Comparison of ENCODE assay signal across 23 cellular contexts in the genomic region with DNA sequence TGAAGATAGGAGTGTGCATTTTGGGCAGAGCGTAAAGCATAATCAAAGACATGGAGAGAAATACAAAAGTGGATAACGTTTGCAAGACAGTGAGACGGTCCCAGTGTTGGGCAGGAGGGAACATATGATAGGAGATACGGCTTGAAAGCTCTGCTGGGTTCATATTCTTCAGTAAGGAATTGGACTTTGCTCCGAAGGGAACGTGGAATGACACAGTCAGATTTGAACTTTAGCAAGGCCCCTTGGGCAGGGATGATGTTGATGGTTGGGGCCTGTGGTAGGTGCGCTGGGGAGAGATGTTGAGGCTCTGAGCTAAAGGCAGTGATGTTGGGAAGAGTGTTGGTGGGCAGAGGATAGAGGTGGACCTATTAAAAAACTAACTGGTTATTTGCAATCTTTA.
"Had no signal": no experiment of that assay in that cellular context is flagged by ENCODE, and none has a peak within 500 bp of the region (broad histone marks: within the 10 kb centered on the region; RNA-seq: fewer than 3 reads in every experiment).

No MANE protein-coding gene starts in this region.

- H2AFZ ChIP-seq: neural progenitor cell, parathyroid adenoma had no signal

- DNase-seq: naive thymus-derived CD4-positive, alpha-beta T cell; natural killer cell; occipital lobe; ovary; posterior cingulate gyrus; psoas muscle; right cardiac atrium; stimulated activated CD4-positive, alpha-beta T cell treated with anti-CD3 and anti-CD28 coated beads, Interleukin-15, amount 100 ng/mL, for 24 hours; stimulated activated CD4-positive, alpha-beta T cell treated with anti-CD3 and anti-CD28 coated beads, Interleukin-2, amount 100 ng/mL, for 24 hours; stimulated activated CD4-positive, alpha-beta T cell treated with anti-CD3 and anti-CD28 coated beads, Interleukin-2, amount 100 ng/mL, for 48 hours; stimulated activated CD4-positive, alpha-beta T cell treated with anti-CD3 and anti-CD28 coated beads, Interleukin-4, amount 100 ng/mL, for 24 hours; stimulated activated naive B cell treated with anti-CD40 and anti-IgM and Interleukin-4, amounts not matched to agents 10 μg/mL and 1 μg/mL and 100 μg/mL, for 72 hours; stimulated activated naive CD4-positive, alpha-beta T cell treated with Interleukin-2 at 50 U/mL for 16 hours; stomach; tibial artery; transverse colon; upper lobe of right lung; uterus had no signal

- H3K27ac ChIP-seq: neural progenitor cell, ovary, parathyroid adenoma, psoas muscle, skin epidermis, stomach, tibial artery, transverse colon, upper lobe of right lung, uterus had no signal

- H3K27me3 ChIP-seq: neural progenitor cell, ovary, stomach, transverse colon, upper lobe of right lung, uterus had no signal

- H3K4me2 ChIP-seq: neural progenitor cell had no signal

- H3K9ac ChIP-seq: neural progenitor cell, parathyroid adenoma had no signal

- H3K36me3 ChIP-seq: neural progenitor cell, ovary, stomach, tibial artery, transverse colon, upper lobe of right lung, uterus had no signal

- H3K9me3 ChIP-seq: ovary, psoas muscle, stomach, tibial artery, transverse colon, upper lobe of right lung, uterus had no signal

- ATAC-seq: naive thymus-derived CD4-positive, alpha-beta T cell; natural killer cell; psoas muscle; right cardiac atrium; sciatic nerve; stimulated activated effector memory CD8-positive, alpha-beta T cell treated with anti-CD3 and anti-CD28 coated beads, Interleukin-12 subunit alpha, Interleukin-12 subunit beta, amount 100 ng/mL, for 72 hours; stimulated activated naive B cell treated with anti-CD40 and anti-IgM and Interleukin-4, amounts not matched to agents 10 μg/mL and 1 μg/mL and 100 μg/mL, for 72 hours; upper lobe of right lung had no signal

- H3K4me3 ChIP-seq: neural progenitor cell, ovary, psoas muscle, skin epidermis, stomach, tibial artery, transverse colon, upper lobe of right lung, uterus had no signal

- H3K4me1 ChIP-seq: parathyroid adenoma, psoas muscle, stomach, tibial artery, transverse colon, upper lobe of right lung, uterus had no signal
